ENCODE assay signal across 14 cellular contexts in genomic region chr20:32454164-32455145, GRCh38.
A peak's percentile ranks its signal among the peaks of the same experiment; 100 is the strongest.
DNase-seq lines count a peak whose midpoint lies in the region; ATAC-seq and TF ChIP-seq lines count a peak whose summit lies in the region.
"Had no signal": no experiment of that assay in that cellular context is flagged by ENCODE, and none has a peak within 500 bp of the region (broad histone marks: within the 10 kb centered on the region; RNA-seq: fewer than 3 reads in every experiment).

No MANE protein-coding gene starts in this region.

- peak overlapping the region; percentile 83 for H3K27ac Mint-ChIP-seq in activated naive CD4-positive, alpha-beta T cell treated with anti-CD3 and anti-CD28 coated beads, Interleukin-2, amount 50 U/mL, for 24 hours
- H3K27ac Mint-ChIP-seq in mesothelial cell of epicardium, result peak overlapping the region; percentile 86
- peak overlapping the region; percentile 31 for H3K27ac Mint-ChIP-seq in stimulated activated memory B cell treated with anti-CD40 and anti-IgM and Interleukin-4, amounts not matched to agents 10 μg/mL and 1 μg/mL and 100 μg/mL, for 72 hours

- no peak for DNase-seq in activated naive CD4-positive, alpha-beta T cell treated with anti-CD3 and anti-CD28 coated beads, Interleukin-2, amount 50 U/mL, for 16 hours
- DNase-seq in mesothelial cell of epicardium (ENCODE audit: low spot score in 2 of 2, unreplicated experiment in 2 of 2) (no peak), GOT3 (lab: John Stamatoyannopoulos, UW) (no peak), GDM1 (lab: John Stamatoyannopoulos, UW) (no peak)
- DNase-seq: activated CD4-positive, alpha-beta T cell treated with anti-CD3 and anti-CD28 coated beads, Interleukin-2, amount 50 U/mL, for 48 hours; anterior cingulate cortex; NCI-H1436; stimulated activated CD4-positive, alpha-beta T cell treated with anti-CD3 and anti-CD28 coated beads, Interleukin-15, amount 100 ng/mL, for 24 hours; stimulated activated naive CD8-positive, alpha-beta T cell treated with anti-CD3 and anti-CD28 coated beads, Interleukin-15, amount 100 ng/mL, for 72 hours had no signal

- H3K9me3 Mint-ChIP-seq in activated naive CD4-positive, alpha-beta T cell treated with anti-CD3 and anti-CD28 coated beads, Interleukin-2, amount 50 U/mL, for 24 hours, result no peaks in the 10 kb centered on the region
- H3K9me3 Mint-ChIP-seq in mesothelial cell of epicardium, result no peaks in the 10 kb centered on the region
- H3K9me3 Mint-ChIP-seq in stimulated activated memory B cell treated with anti-CD40 and anti-IgM and Interleukin-4, amounts not matched to agents 10 μg/mL and 1 μg/mL and 100 μg/mL, for 72 hours, result no peaks in the 10 kb centered on the region
- H3K9me3 Mint-ChIP-seq: stimulated activated naive CD8-positive, alpha-beta T cell treated with anti-CD3 and anti-CD28 coated beads, Interleukin-15, amount 100 ng/mL, for 72 hours had no signal

- H3K4me3 Mint-ChIP-seq in activated naive CD4-positive, alpha-beta T cell treated with anti-CD3 and anti-CD28 coated beads, Interleukin-2, amount 50 U/mL, for 24 hours, result no peak overlapping the region
- H3K4me3 Mint-ChIP-seq in mesothelial cell of epicardium, result no peak overlapping the region
- H3K4me3 Mint-ChIP-seq in stimulated activated memory B cell treated with anti-CD40 and anti-IgM and Interleukin-4, amounts not matched to agents 10 μg/mL and 1 μg/mL and 100 μg/mL, for 72 hours, result no peak overlapping the region

- H3K27ac ChIP-seq in angular gyrus (ENCODE audit: low read depth, low read length), result peak overlapping the region; percentile 56
- H3K27ac ChIP-seq: epithelial cell of prostate had no signal

- H3K4me1 Mint-ChIP-seq in activated naive CD4-positive, alpha-beta T cell treated with anti-CD3 and anti-CD28 coated beads, Interleukin-2, amount 50 U/mL, for 24 hours, result peaks cover 12% of the 10 kb centered on the region
- peaks cover 38% of the 10 kb centered on the region for H3K4me1 Mint-ChIP-seq in mesothelial cell of epicardium
- H3K4me1 Mint-ChIP-seq in stimulated activated memory B cell treated with anti-CD40 and anti-IgM and Interleukin-4, amounts not matched to agents 10 μg/mL and 1 μg/mL and 100 μg/mL, for 72 hours, result peaks cover 29% of the 10 kb centered on the region

- no peak for ATAC-seq in stimulated activated memory B cell treated with anti-CD40 and anti-IgM and Interleukin-4, amounts not matched to agents 10 μg/mL and 1 μg/mL and 100 μg/mL, for 72 hours
- ATAC-seq in SK-N-SH treated with all-trans-retinoic acid at 6 μM for 48 hours, result no peak
- ATAC-seq: stimulated activated naive CD8-positive, alpha-beta T cell treated with anti-CD3 and anti-CD28 coated beads, Interleukin-15, amount 100 ng/mL, for 72 hours had no signal

- H3K36me3 Mint-ChIP-seq in activated naive CD4-positive, alpha-beta T cell treated with anti-CD3 and anti-CD28 coated beads, Interleukin-2, amount 50 U/mL, for 24 hours, result no peaks in the 10 kb centered on the region
- H3K36me3 Mint-ChIP-seq in mesothelial cell of epicardium, result peaks cover 21% of the 10 kb centered on the region
- H3K36me3 Mint-ChIP-seq in stimulated activated memory B cell treated with anti-CD40 and anti-IgM and Interleukin-4, amounts not matched to agents 10 μg/mL and 1 μg/mL and 100 μg/mL, for 72 hours, result no peaks in the 10 kb centered on the region

- no peak for TF ChIP-seq CTCF in mesothelial cell of epicardium (IDR thresholded peaks at IDR 0.05; ENCODE audit: unreplicated experiment)

- no peaks in the 10 kb centered on the region for H3K27me3 Mint-ChIP-seq in activated naive CD4-positive, alpha-beta T cell treated with anti-CD3 and anti-CD28 coated beads, Interleukin-2, amount 50 U/mL, for 24 hours
- no peaks in the 10 kb centered on the region for H3K27me3 Mint-ChIP-seq in mesothelial cell of epicardium (ENCODE audit: low read depth)
- no peaks in the 10 kb centered on the region for H3K27me3 Mint-ChIP-seq in stimulated activated memory B cell treated with anti-CD40 and anti-IgM and Interleukin-4, amounts not matched to agents 10 μg/mL and 1 μg/mL and 100 μg/mL, for 72 hours
- H3K27me3 Mint-ChIP-seq: stimulated activated naive CD8-positive, alpha-beta T cell treated with anti-CD3 and anti-CD28 coated beads, Interleukin-15, amount 100 ng/mL, for 72 hours had no signal

TF ChIP-seq in SK-N-SH treated with all-trans-retinoic acid at 6 μM for 48 hours, 23 proteins besides CTCF, POLR2A, EP300 and RAD21:
- no peak for TF ChIP-seq ZNF565 (CRISPR knock-in tag; conservative IDR thresholded peaks at IDR 0.05; ENCODE audit: low read depth)
- TF ChIP-seq TOX (CRISPR knock-in tag; IDR thresholded peaks at IDR 0.05; ENCODE audit: borderline replicate concordance), result no peak
- TF ChIP-seq ZNF70 (CRISPR knock-in tag; IDR thresholded peaks at IDR 0.05), result no peak
- TF ChIP-seq RARB (CRISPR knock-in tag; IDR thresholded peaks at IDR 0.05), result no peak
- no peak for TF ChIP-seq ESRRG (CRISPR knock-in tag; IDR thresholded peaks at IDR 0.05)
- no peak for TF ChIP-seq POU6F1 (CRISPR knock-in tag; IDR thresholded peaks at IDR 0.05; ENCODE audit: borderline replicate concordance, low read depth)
- TF ChIP-seq BACH2 (CRISPR knock-in tag; IDR thresholded peaks at IDR 0.05; ENCODE audit: borderline replicate concordance), result no peak
- no peak for TF ChIP-seq ZFP3 (CRISPR knock-in tag; IDR thresholded peaks at IDR 0.05)
- TF ChIP-seq TCF4 (CRISPR knock-in tag; IDR thresholded peaks at IDR 0.05; ENCODE audit: borderline replicate concordance), result no peak
- TF ChIP-seq TSHZ2 (CRISPR knock-in tag; IDR thresholded peaks at IDR 0.05), result no peak
- no peak for TF ChIP-seq ZNF8 (CRISPR knock-in tag; IDR thresholded peaks at IDR 0.05)
- TF ChIP-seq SNAI2 (CRISPR knock-in tag; IDR thresholded peaks at IDR 0.05), result no peak
- TF ChIP-seq PPARA (CRISPR knock-in tag; IDR thresholded peaks at IDR 0.05; ENCODE audit: borderline replicate concordance), result no peak
- no peak for TF ChIP-seq ZC3H10 (CRISPR knock-in tag; IDR thresholded peaks at IDR 0.05)
- TF ChIP-seq CSDC2 (CRISPR knock-in tag; IDR thresholded peaks at IDR 0.05), result no peak
- TF ChIP-seq GLIS3 (CRISPR knock-in tag; IDR thresholded peaks at IDR 0.05), result no peak
- TF ChIP-seq PATZ1 (CRISPR knock-in tag; IDR thresholded peaks at IDR 0.05; ENCODE audit: borderline replicate concordance), result no peak
- no peak for TF ChIP-seq OSR1 (CRISPR knock-in tag; IDR thresholded peaks at IDR 0.05)

Comparison
In these comparisons a context has a peak if more than half of its experiments do, and no peak if none do; other contexts are left out.
1. H3K27ac Mint-ChIP-seq: peak in every context shown above with its lines; median percentile 86 in mesothelial cell of epicardium; 83 in activated naive CD4-positive, alpha-beta T cell treated with anti-CD3 and anti-CD28 coated beads, Interleukin-2, amount 50 U/mL, for 24 hours; 31 in stimulated activated memory B cell treated with anti-CD40 and anti-IgM and Interleukin-4, amounts not matched to agents 10 μg/mL and 1 μg/mL and 100 μg/mL, for 72 hours.